In the genomic region with DNA sequence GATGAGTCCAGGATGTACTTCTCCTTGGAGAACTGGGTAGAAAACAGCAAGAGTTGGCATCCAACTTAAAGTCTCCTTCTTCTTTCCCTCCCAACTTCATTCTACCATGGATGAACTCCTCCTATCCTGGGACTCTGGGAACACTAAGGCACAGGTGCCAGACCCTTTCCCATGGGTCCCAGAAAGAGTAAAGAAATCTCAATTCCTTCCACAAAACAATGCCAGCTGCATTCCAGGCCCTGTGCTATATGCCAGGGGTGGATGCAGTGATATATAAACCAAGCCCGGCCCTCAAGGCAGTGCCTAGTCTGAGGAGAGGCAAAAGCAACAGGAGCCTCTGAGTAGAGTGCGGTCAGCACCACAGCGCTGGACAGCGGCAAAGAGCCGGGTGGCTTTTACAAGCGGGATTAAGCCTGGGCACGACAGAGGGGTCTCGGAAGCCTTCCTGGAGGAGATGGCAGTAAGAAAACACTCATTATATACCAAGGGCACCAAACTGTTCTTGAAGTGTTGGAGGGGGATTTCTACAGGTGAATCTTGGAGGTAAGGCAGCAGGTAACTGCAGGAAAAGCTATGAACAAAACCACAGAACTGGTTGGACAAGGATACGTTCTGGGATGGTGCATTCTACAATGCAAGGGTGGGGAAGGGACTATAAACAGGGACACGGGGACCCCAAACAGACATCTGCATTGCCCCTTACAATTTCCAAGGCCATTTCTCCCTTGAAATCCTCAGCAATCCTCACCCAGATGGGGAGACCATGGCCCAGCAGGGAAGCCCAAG, we compare ENCODE assay signal across 1 cellular context.
TF ChIP-seq lines count a peak whose summit lies in the region.

No MANE protein-coding gene starts in this region.

TF ChIP-seq in K562, 482 proteins besides CTCF, POLR2A, EP300 and RAD21 (continued from another document):
- TF ChIP-seq, protein P1, sequence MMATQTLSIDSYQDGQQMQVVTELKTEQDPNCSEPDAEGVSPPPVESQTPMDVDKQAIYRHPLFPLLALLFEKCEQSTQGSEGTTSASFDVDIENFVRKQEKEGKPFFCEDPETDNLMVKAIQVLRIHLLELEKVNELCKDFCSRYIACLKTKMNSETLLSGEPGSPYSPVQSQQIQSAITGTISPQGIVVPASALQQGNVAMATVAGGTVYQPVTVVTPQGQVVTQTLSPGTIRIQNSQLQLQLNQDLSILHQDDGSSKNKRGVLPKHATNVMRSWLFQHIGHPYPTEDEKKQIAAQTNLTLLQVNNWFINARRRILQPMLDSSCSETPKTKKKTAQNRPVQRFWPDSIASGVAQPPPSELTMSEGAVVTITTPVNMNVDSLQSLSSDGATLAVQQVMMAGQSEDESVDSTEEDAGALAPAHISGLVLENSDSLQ (IDR thresholded peaks at IDR 0.05): no peak
- TF ChIP-seq, protein P2, sequence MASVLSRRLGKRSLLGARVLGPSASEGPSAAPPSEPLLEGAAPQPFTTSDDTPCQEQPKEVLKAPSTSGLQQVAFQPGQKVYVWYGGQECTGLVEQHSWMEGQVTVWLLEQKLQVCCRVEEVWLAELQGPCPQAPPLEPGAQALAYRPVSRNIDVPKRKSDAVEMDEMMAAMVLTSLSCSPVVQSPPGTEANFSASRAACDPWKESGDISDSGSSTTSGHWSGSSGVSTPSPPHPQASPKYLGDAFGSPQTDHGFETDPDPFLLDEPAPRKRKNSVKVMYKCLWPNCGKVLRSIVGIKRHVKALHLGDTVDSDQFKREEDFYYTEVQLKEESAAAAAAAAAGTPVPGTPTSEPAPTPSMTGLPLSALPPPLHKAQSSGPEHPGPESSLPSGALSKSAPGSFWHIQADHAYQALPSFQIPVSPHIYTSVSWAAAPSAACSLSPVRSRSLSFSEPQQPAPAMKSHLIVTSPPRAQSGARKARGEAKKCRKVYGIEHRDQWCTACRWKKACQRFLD (CRISPR knock-in tag; IDR thresholded peaks at IDR 0.05): peak; percentile 58; the same call in 1 of the 2 replicates
- TF ChIP-seq, protein P3, sequence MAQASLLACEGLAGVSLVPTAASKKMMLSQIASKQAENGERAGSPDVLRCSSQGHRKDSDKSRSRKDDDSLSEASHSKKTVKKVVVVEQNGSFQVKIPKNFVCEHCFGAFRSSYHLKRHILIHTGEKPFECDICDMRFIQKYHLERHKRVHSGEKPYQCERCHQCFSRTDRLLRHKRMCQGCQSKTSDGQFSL (CRISPR knock-in tag; IDR thresholded peaks at IDR 0.05): no peak
- TF ChIP-seq, protein P3 (tag; IDR thresholded peaks at IDR 0.05): no peak
- TF ChIP-seq ZNF696 (CRISPR knock-in tag; conservative IDR thresholded peaks at IDR 0.05) (no peak), SLC30A9 (CRISPR knock-in tag; IDR thresholded peaks at IDR 0.05) (no peak), FOXK1 (CRISPR knock-in tag; IDR thresholded peaks at IDR 0.05; ENCODE audit: borderline replicate concordance) (0 out of 2 replicates have a peak, but pooled peaks have one; percentile 18), MYBL2 (IDR thresholded peaks at IDR 0.05; ENCODE audit: low read depth) (no peak), MYBL2 (CRISPR knock-in tag; IDR thresholded peaks at IDR 0.05; ENCODE audit: borderline replicate concordance) (no peak), STAG1 (CRISPR knock-in tag; IDR thresholded peaks at IDR 0.05; ENCODE audit: borderline replicate concordance) (0 out of 2 replicates have a peak, but pooled peaks have one; percentile 32), ZNF263 (CRISPR knock-in tag; IDR thresholded peaks at IDR 0.05; ENCODE audit: borderline replicate concordance) (0 out of 2 replicates have a peak, but pooled peaks have one; percentile 30), POU5F1 (IDR thresholded peaks at IDR 0.05; ENCODE audit: borderline replicate concordance, low read depth, low read length, partially characterized antibody) (no peak), NR3C1 (CRISPR knock-in tag; IDR thresholded peaks at IDR 0.05) (peak; percentile 24; the same call in 1 of the 2 replicates), MED1 (CRISPR knock-in tag; IDR thresholded peaks at IDR 0.05; ENCODE audit: borderline replicate concordance) (no peak), HDAC2 (IDR thresholded peaks at IDR 0.05) (peak; percentile 33; the same call in 1 of the 2 replicates), FOXP1 (CRISPR knock-in tag; IDR thresholded peaks at IDR 0.05) (0 out of 2 replicates have a peak, but pooled peaks have one; percentile 58), SMAD4 (CRISPR knock-in tag; conservative IDR thresholded peaks at IDR 0.05) (no peak), CBFA2T2 (conservative IDR thresholded peaks at IDR 0.05) (no peak), RBFOX2 (IDR thresholded peaks at IDR 0.05; ENCODE audit: low read depth, low read length) (no peak), MAZ (CRISPR knock-in tag; conservative IDR thresholded peaks at IDR 0.05 in 1 of 2, IDR thresholded peaks at IDR 0.05 in 1 of 2) (0 out of 4 replicates have a peak, but pooled peaks of 1 of the 2 experiments have one; percentile 20), IRF2 (CRISPR knock-in tag; IDR thresholded peaks at IDR 0.05) (no peak), SMAD1 (IDR thresholded peaks at IDR 0.05; ENCODE audit: low read depth, low read length, partially characterized antibody) (no peak), ZFP36 (IDR thresholded peaks at IDR 0.05; ENCODE audit: low read depth, low read length, partially characterized antibody) (peak; percentile 88), MTA2 (IDR thresholded peaks at IDR 0.05; ENCODE audit: low read depth) (no peak), SMAD3 (CRISPR knock-in tag; conservative IDR thresholded peaks at IDR 0.05) (no peak)
- TF ChIP-seq, protein P4, sequence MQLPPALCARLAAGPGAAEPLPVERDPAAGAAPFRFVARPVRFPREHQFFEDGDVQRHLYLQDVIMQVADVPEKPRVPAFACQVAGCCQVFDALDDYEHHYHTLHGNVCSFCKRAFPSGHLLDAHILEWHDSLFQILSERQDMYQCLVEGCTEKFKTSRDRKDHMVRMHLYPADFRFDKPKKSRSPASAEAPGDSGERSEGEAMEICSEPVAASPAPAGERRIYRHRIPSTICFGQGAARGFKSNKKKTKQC (CRISPR knock-in tag; IDR thresholded peaks at IDR 0.05): peak; percentile 84; the same call in 1 of the 2 replicates
- TF ChIP-seq, protein P5, sequence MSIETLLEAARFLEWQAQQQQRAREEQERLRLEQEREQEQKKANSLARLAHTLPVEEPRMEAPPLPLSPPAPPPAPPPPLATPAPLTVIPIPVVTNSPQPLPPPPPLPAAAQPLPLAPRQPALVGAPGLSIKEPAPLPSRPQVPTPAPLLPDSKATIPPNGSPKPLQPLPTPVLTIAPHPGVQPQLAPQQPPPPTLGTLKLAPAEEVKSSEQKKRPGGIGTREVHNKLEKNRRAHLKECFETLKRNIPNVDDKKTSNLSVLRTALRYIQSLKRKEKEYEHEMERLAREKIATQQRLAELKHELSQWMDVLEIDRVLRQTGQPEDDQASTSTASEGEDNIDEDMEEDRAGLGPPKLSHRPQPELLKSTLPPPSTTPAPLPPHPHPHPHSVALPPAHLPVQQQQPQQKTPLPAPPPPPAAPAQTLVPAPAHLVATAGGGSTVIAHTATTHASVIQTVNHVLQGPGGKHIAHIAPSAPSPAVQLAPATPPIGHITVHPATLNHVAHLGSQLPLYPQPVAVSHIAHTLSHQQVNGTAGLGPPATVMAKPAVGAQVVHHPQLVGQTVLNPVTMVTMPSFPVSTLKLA (conservative IDR thresholded peaks at IDR 0.05): no peak
- TF ChIP-seq, protein P6, sequence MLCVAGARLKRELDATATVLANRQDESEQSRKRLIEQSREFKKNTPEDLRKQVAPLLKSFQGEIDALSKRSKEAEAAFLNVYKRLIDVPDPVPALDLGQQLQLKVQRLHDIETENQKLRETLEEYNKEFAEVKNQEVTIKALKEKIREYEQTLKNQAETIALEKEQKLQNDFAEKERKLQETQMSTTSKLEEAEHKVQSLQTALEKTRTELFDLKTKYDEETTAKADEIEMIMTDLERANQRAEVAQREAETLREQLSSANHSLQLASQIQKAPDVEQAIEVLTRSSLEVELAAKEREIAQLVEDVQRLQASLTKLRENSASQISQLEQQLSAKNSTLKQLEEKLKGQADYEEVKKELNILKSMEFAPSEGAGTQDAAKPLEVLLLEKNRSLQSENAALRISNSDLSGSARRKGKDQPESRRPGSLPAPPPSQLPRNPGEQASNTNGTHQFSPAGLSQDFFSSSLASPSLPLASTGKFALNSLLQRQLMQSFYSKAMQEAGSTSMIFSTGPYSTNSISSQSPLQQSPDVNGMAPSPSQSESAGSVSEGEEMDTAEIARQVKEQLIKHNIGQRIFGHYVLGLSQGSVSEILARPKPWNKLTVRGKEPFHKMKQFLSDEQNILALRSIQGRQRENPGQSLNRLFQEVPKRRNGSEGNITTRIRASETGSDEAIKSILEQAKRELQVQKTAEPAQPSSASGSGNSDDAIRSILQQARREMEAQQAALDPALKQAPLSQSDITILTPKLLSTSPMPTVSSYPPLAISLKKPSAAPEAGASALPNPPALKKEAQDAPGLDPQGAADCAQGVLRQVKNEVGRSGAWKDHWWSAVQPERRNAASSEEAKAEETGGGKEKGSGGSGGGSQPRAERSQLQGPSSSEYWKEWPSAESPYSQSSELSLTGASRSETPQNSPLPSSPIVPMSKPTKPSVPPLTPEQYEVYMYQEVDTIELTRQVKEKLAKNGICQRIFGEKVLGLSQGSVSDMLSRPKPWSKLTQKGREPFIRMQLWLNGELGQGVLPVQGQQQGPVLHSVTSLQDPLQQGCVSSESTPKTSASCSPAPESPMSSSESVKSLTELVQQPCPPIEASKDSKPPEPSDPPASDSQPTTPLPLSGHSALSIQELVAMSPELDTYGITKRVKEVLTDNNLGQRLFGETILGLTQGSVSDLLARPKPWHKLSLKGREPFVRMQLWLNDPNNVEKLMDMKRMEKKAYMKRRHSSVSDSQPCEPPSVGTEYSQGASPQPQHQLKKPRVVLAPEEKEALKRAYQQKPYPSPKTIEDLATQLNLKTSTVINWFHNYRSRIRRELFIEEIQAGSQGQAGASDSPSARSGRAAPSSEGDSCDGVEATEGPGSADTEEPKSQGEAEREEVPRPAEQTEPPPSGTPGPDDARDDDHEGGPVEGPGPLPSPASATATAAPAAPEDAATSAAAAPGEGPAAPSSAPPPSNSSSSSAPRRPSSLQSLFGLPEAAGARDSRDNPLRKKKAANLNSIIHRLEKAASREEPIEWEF (CRISPR knock-in tag; IDR thresholded peaks at IDR 0.05): no peak
- TF ChIP-seq, protein P7, sequence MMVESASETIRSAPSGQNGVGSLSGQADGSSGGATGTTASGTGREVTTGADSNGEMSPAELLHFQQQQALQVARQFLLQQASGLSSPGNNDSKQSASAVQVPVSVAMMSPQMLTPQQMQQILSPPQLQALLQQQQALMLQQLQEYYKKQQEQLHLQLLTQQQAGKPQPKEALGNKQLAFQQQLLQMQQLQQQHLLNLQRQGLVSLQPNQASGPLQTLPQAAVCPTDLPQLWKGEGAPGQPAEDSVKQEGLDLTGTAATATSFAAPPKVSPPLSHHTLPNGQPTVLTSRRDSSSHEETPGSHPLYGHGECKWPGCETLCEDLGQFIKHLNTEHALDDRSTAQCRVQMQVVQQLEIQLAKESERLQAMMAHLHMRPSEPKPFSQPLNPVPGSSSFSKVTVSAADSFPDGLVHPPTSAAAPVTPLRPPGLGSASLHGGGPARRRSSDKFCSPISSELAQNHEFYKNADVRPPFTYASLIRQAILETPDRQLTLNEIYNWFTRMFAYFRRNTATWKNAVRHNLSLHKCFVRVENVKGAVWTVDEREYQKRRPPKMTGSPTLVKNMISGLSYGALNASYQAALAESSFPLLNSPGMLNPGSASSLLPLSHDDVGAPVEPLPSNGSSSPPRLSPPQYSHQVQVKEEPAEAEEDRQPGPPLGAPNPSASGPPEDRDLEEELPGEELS (CRISPR knock-in tag; IDR thresholded peaks at IDR 0.05; ENCODE audit: borderline replicate concordance): no peak
- TF ChIP-seq, protein P8, sequence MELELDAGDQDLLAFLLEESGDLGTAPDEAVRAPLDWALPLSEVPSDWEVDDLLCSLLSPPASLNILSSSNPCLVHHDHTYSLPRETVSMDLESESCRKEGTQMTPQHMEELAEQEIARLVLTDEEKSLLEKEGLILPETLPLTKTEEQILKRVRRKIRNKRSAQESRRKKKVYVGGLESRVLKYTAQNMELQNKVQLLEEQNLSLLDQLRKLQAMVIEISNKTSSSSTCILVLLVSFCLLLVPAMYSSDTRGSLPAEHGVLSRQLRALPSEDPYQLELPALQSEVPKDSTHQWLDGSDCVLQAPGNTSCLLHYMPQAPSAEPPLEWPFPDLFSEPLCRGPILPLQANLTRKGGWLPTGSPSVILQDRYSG (tag; conservative IDR thresholded peaks at IDR 0.05; ENCODE audit: low read depth): 0 out of 2 replicates have a peak, but pooled peaks have one; percentile 46
